ENCODE assay signal across 21 cellular contexts in the genomic region with DNA sequence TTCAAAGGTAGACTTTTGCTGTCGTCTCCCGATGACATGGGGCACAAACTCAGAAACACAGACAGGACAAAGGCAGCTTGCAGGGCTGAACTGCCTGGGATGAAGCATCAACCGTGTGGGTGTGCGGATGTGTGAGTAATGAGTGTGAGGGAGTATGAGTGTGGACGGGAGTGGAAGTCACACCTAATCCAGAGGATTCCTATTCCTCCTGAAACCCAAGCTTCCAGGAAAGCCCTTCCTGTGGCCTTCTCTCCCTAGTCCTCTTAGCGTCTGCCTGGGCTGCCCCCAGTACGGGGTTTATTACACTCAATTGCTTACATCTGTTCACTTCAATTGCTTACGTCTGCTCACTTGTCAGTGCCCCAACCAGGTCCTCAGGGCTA. TPM values are rescaled to one million over a fixed set of nuclear protein-coding genes. Genes with fewer than 3 reads are reported as not detected.
DNase-seq lines count a peak whose midpoint lies in the region; ATAC-seq and TF ChIP-seq lines count a peak whose summit lies in the region.
"Had no signal": no experiment of that assay in that cellular context is flagged by ENCODE, and none has a peak within 500 bp of the region (broad histone marks: within the 10 kb centered on the region; RNA-seq: fewer than 3 reads in every experiment).

No MANE protein-coding gene starts in this region.

- TF ChIP-seq CTCF in SK-N-SH (IDR thresholded peaks at IDR 0.05) (no peak), WERI-Rb-1 (IDR thresholded peaks at IDR 0.05; ENCODE audit: low read depth, low read length) (no peak)

- H3K4me1 Mint-ChIP-seq in stimulated activated naive B cell treated with anti-CD40 and anti-IgM and Interleukin-4, amounts not matched to agents 10 μg/mL and 1 μg/mL and 100 μg/mL, for 72 hours: peaks cover 39 to 61% of the 10 kb centered on the region in 2 donors

- H3K27ac ChIP-seq in SK-N-SH (ENCODE audit: low read depth in 2 of 2, low read length in 1 of 2) (no peak overlapping the region), WERI-Rb-1 (no peak overlapping the region)
- H3K27ac ChIP-seq: thyroid gland had no signal

- no peak overlapping the region for H2AFZ ChIP-seq in SK-N-SH (ENCODE audit: low read depth)

- no peaks in the 10 kb centered on the region for H3K36me3 ChIP-seq in SK-N-SH (replicated peaks in 1 of 2; ENCODE audit: control insufficient read depth in 1 of 2, insufficient read depth in 2 of 2, low read length in 1 of 2)
- H3K36me3 ChIP-seq in WERI-Rb-1: no peaks in the 10 kb centered on the region
- H3K36me3 ChIP-seq: thyroid gland had no signal

- H3F3A ChIP-seq in SK-N-SH (replicated peaks; ENCODE audit: insufficient read depth): peaks cover 9% of the 10 kb centered on the region

- POLR2A ChIA-PET in SK-N-SH (lab: Yijun Ruan, JAX): no interaction called here

- 67% methylated on average over 8 of the region's 8 CpGs for WGBS in SK-N-SH (ENCODE audit: low lambda C conversion rate)

- H3K27ac Mint-ChIP-seq in stimulated activated naive B cell treated with anti-CD40 and anti-IgM and Interleukin-4, amounts not matched to agents 10 μg/mL and 1 μg/mL and 100 μg/mL, for 72 hours: peak overlapping the region; percentile 86
- H3K27ac Mint-ChIP-seq: activated CD4-positive, alpha-beta memory T cell treated with anti-CD3 and anti-CD28 coated beads, Interleukin-2, amount 10 ng/mL, durations not matched to agents 7 days and 5 days; activated T-cell treated with anti-CD3 and anti-CD28 coated beads, Interleukin-2, amount 50 U/mL, for 72 hours had no signal

- ATAC-seq in SK-N-SH treated with all-trans-retinoic acid at 6 μM for 48 hours: no peak
- ATAC-seq in stimulated activated naive B cell treated with anti-CD40 and anti-IgM and Interleukin-4, amounts not matched to agents 10 μg/mL and 1 μg/mL and 100 μg/mL, for 72 hours (replicated peaks): no peak
- ATAC-seq in GM19035 (IDR thresholded peaks at IDR 0.05; ENCODE audit: unreplicated experiment): no peak
- ATAC-seq: A549; activated T-cell treated with anti-CD3 and anti-CD28 coated beads, Interleukin-2, amount 50 U/mL, for 72 hours; naive thymus-derived CD8-positive, alpha-beta T cell; T-cell had no signal

- no peaks in the 10 kb centered on the region for H3K27me3 Mint-ChIP-seq in stimulated activated naive B cell treated with anti-CD40 and anti-IgM and Interleukin-4, amounts not matched to agents 10 μg/mL and 1 μg/mL and 100 μg/mL, for 72 hours
- H3K27me3 Mint-ChIP-seq: naive thymus-derived CD8-positive, alpha-beta T cell; T-cell had no signal

- CTCF ChIA-PET in SK-N-SH (lab: Yijun Ruan, JAX): interaction anchor here (1.2 kb wide), 1 partner anchor 205 kb away, joined by 3 read pairs; no protein-coding TSS in a partner anchor

- no peak for TF ChIP-seq RAD21 in SK-N-SH (IDR thresholded peaks at IDR 0.05; ENCODE audit: low read length)

- H3K79me2 ChIP-seq in SK-N-SH (ENCODE audit: insufficient read depth): peaks cover 25% of the 10 kb centered on the region

- H3K27me3 ChIP-seq in SK-N-SH (ENCODE audit: insufficient read depth) (no peaks in the 10 kb centered on the region), WERI-Rb-1 (ENCODE audit: insufficient read depth, low read depth, severe bottlenecking) (no peaks in the 10 kb centered on the region)
- H3K27me3 ChIP-seq: thyroid gland had no signal

- TF ChIP-seq EP300 in SK-N-SH (IDR thresholded peaks at IDR 0.05; ENCODE audit: borderline replicate concordance in 1 of 2, low read depth in 1 of 2, low read length in 1 of 2): no peak

- H3K9me3 ChIP-seq in SK-N-SH (peaks cover 6% of the 10 kb centered on the region; the same call in 1 of the 2 replicates), WERI-Rb-1 (ENCODE audit: severe bottlenecking) (no peaks in the 10 kb centered on the region)
- H3K9me3 ChIP-seq: thyroid gland had no signal

- peak; percentile 36 for DNase-seq in SK-N-SH
- DNase-seq in WERI-Rb-1: peak; percentile 47
- peak; percentile 14 for DNase-seq in kidney glomerular epithelial cell (lab: John Stamatoyannopoulos, UW)
- no peak for DNase-seq in stimulated activated naive B cell treated with anti-CD40 and anti-IgM and Interleukin-4, amounts not matched to agents 10 μg/mL and 1 μg/mL and 100 μg/mL, for 72 hours
- no peak for DNase-seq in pons (ENCODE audit: low spot score)
- no peak for DNase-seq in foreskin melanocyte
- DNase-seq: activated CD4-positive, alpha-beta memory T cell treated with anti-CD3 and anti-CD28 coated beads, Interleukin-2, amount 10 ng/mL, durations not matched to agents 7 days and 5 days; activated T-cell treated with anti-CD3 and anti-CD28 coated beads, Interleukin-2, amount 50 U/mL, for 72 hours; DMS53; effector CD4-positive, alpha-beta T cell; islet precursor cell; mammary epithelial cell; naive thymus-derived CD8-positive, alpha-beta T cell; NCI-H1417; RPMI8226; stimulated activated CD4-positive, alpha-beta T cell treated with anti-CD3 and anti-CD28 coated beads, Interleukin-12 subunit alpha, Interleukin-12 subunit beta, amount 100 ng/mL, for 4 hours; thyroid gland had no signal

- H3K9ac ChIP-seq in SK-N-SH: no peak overlapping the region

- H3K9me3 Mint-ChIP-seq in stimulated activated naive B cell treated with anti-CD40 and anti-IgM and Interleukin-4, amounts not matched to agents 10 μg/mL and 1 μg/mL and 100 μg/mL, for 72 hours: peaks cover 7 to 8% of the 10 kb centered on the region in 2 donors

- H3K4me2 ChIP-seq in SK-N-SH: no peak overlapping the region
- H3K4me2 ChIP-seq: A549 had no signal

- H3K4me3 Mint-ChIP-seq in stimulated activated naive B cell treated with anti-CD40 and anti-IgM and Interleukin-4, amounts not matched to agents 10 μg/mL and 1 μg/mL and 100 μg/mL, for 72 hours: no peak overlapping the region

- H3K36me3 Mint-ChIP-seq in stimulated activated naive B cell treated with anti-CD40 and anti-IgM and Interleukin-4, amounts not matched to agents 10 μg/mL and 1 μg/mL and 100 μg/mL, for 72 hours: peaks cover 26 to 31% of the 10 kb centered on the region in 2 donors
- H3K36me3 Mint-ChIP-seq: naive thymus-derived CD8-positive, alpha-beta T cell; T-cell had no signal

- peaks cover 11% of the 10 kb centered on the region; the same call in 1 of the 2 replicates for H4K20me1 ChIP-seq in SK-N-SH (ENCODE audit: insufficient read depth)

- H3K4me1 ChIP-seq in SK-N-SH (ENCODE audit: control insufficient read depth in 1 of 2, insufficient read depth in 2 of 2, low read depth in 1 of 2, low read length in 1 of 2): peaks cover 0 to 10% of the 10 kb centered on the region in 2 experiments; a peak in 3 of 4 replicates

- H3K4me3 ChIP-seq in SK-N-SH (ENCODE audit: low read depth in 2 of 2, low read length in 1 of 2) (no peak overlapping the region), WERI-Rb-1 (ENCODE audit: low read depth, low read length) (no peak overlapping the region)
- H3K4me3 ChIP-seq: A549, thyroid gland had no signal

- no peaks in the 10 kb centered on the region for H3K9me2 ChIP-seq in SK-N-SH

TF ChIP-seq in SK-N-SH, 30 proteins besides CTCF, POLR2A, EP300 and RAD21 (continues in another document):
- no peak for TF ChIP-seq CHD2 (IDR thresholded peaks at IDR 0.05; ENCODE audit: low read length, partially characterized antibody)

TF ChIP-seq in SK-N-SH treated with all-trans-retinoic acid at 6 μM for 48 hours, 23 proteins besides CTCF, POLR2A, EP300 and RAD21 (continues in another document):
- TF ChIP-seq, protein P1, sequence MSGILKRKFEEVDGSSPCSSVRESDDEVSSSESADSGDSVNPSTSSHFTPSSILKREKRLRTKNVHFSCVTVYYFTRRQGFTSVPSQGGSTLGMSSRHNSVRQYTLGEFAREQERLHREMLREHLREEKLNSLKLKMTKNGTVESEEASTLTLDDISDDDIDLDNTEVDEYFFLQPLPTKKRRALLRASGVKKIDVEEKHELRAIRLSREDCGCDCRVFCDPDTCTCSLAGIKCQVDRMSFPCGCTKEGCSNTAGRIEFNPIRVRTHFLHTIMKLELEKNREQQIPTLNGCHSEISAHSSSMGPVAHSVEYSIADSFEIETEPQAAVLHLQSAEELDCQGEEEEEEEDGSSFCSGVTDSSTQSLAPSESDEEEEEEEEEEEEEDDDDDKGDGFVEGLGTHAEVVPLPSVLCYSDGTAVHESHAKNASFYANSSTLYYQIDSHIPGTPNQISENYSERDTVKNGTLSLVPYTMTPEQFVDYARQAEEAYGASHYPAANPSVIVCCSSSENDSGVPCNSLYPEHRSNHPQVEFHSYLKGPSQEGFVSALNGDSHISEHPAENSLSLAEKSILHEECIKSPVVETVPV (CRISPR knock-in tag; IDR thresholded peaks at IDR 0.05): no peak
- TF ChIP-seq OSR1 (CRISPR knock-in tag; IDR thresholded peaks at IDR 0.05) (no peak), BACH2 (CRISPR knock-in tag; IDR thresholded peaks at IDR 0.05; ENCODE audit: borderline replicate concordance) (no peak), GLIS3 (CRISPR knock-in tag; IDR thresholded peaks at IDR 0.05) (no peak), ZNF8 (CRISPR knock-in tag; IDR thresholded peaks at IDR 0.05) (no peak), ZFP30 (CRISPR knock-in tag; IDR thresholded peaks at IDR 0.05) (no peak), RARB (CRISPR knock-in tag; IDR thresholded peaks at IDR 0.05) (no peak), ARNTL (CRISPR knock-in tag; IDR thresholded peaks at IDR 0.05; ENCODE audit: borderline replicate concordance, low read depth) (no peak), TOX (CRISPR knock-in tag; IDR thresholded peaks at IDR 0.05; ENCODE audit: borderline replicate concordance) (no peak)
- TF ChIP-seq, protein P2, sequence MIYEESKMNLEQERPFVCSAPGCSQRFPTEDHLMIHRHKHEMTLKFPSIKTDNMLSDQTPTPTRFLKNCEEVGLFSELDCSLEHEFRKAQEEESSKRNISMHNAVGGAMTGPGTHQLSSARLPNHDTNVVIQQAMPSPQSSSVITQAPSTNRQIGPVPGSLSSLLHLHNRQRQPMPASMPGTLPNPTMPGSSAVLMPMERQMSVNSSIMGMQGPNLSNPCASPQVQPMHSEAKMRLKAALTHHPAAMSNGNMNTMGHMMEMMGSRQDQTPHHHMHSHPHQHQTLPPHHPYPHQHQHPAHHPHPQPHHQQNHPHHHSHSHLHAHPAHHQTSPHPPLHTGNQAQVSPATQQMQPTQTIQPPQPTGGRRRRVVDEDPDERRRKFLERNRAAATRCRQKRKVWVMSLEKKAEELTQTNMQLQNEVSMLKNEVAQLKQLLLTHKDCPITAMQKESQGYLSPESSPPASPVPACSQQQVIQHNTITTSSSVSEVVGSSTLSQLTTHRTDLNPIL (CRISPR knock-in tag; IDR thresholded peaks at IDR 0.05; ENCODE audit: low read depth): no peak

RNA-seq across cellular contexts. Expression of a gene that starts 2.3 kb away (rescaled TPM):
- 16.1 and 16.4 TPM in 2 replicates for polyA plus RNA-seq in SK-N-SH (2012; rRNA removed)
- 7.9 and 11.4 TPM in 2 replicates for polyA plus RNA-seq in SK-N-SH (2012; cell fraction: cytosol; rRNA removed)
- 28.8 and 28.9 TPM in 2 replicates for polyA plus RNA-seq in SK-N-SH (2012; cell fraction: nucleus; rRNA removed)

RNA-seq across cellular contexts. Expression of a gene that starts 42.9 kb away (rescaled TPM):
- 37.9 and 39.8 TPM in 2 replicates for polyA plus RNA-seq in SK-N-SH (2012; rRNA removed)
- polyA plus RNA-seq in SK-N-SH (2012; cell fraction: cytosol; rRNA removed): 45.3 and 46.1 TPM in 2 replicates
- 20.5 and 24.4 TPM in 2 replicates for polyA plus RNA-seq in SK-N-SH (2012; cell fraction: nucleus; rRNA removed)

Comparison
In these comparisons a context has a peak if more than half of its experiments do, and no peak if none do; other contexts are left out.
1. DNase-seq: peak in SK-N-SH (single experiment), WERI-Rb-1 (single experiment) and kidney glomerular epithelial cell (single experiment); none in stimulated activated naive B cell treated with anti-CD40 and anti-IgM and Interleukin-4, amounts not matched to agents 10 μg/mL and 1 μg/mL and 100 μg/mL, for 72 hours (single experiment), pons (single experiment) and foreskin melanocyte (single experiment).